ENCODE assay signal across 8 cellular contexts in genomic region chr16:18181028-18181427, GRCh38.
DNase-seq lines count a peak whose midpoint lies in the region; ATAC-seq, FAIRE-seq and TF ChIP-seq lines count a peak whose summit lies in the region.
"Not testable (repeated sequence)": the region's sequence is repeated elsewhere in the genome, so short reads cannot be mapped to it uniquely, and the experiment has no call there.

No MANE protein-coding gene starts in this region.

- DNase-seq in GM19239 (ENCODE audit: insufficient read length, low spot score); activated CD4-positive, alpha-beta T cell treated with anti-CD3 and anti-CD28 coated beads for 36 hours; GM12878 (ENCODE audit: low read depth, low spot score); foreskin keratinocyte; mesothelial cell of epicardium (ENCODE audit: low spot score in 2 of 2, unreplicated experiment in 2 of 2); stimulated activated effector memory CD8-positive, alpha-beta T cell treated with anti-CD3 and anti-CD28 coated beads, Interleukin-12 subunit alpha, Interleukin-12 subunit beta, amount 100 ng/mL, for 72 hours (ENCODE audit: low spot score in 2 of 2): not testable (repeated sequence)

- H3K9ac ChIP-seq in KMS-11; GM12878 (ENCODE audit: control insufficient read depth, insufficient read depth, low read length): not testable (repeated sequence)

- H4K20me1 ChIP-seq in KMS-11 (ENCODE audit: insufficient read depth); GM12878 (ENCODE audit: control insufficient read depth, insufficient read depth): not testable (repeated sequence)

- H3K4me2 ChIP-seq in KMS-11; GM12878 (ENCODE audit: control insufficient read depth, insufficient read depth): not testable (repeated sequence)

- WGBS in GM12878 (ENCODE audit: insufficient coverage, insufficient replicate concordance, low lambda C conversion rate, missing lambda C conversion rate): 4% methylated on average over 2 of the region's 6 CpGs

- TF ChIP-seq CTCF in KMS-11 (conservative IDR thresholded peaks at IDR 0.05; ENCODE audit: low read depth, low read length): 0 out of 2 replicates have a peak, but pooled peaks have one; percentile 37
- TF ChIP-seq CTCF in GM12878 (IDR thresholded peaks at IDR 0.05 in 2 of 3, conservative IDR thresholded peaks at IDR 0.05 in 1 of 3; ENCODE audit: control insufficient read depth in 2 of 3, extremely low read depth in 1 of 3, insufficient read depth in 1 of 3, low read depth in 3 of 3, low read length in 3 of 3); foreskin keratinocyte (conservative IDR thresholded peaks at IDR 0.05): not testable (repeated sequence)
- peak; percentile 24 for TF ChIP-seq CTCF in mesothelial cell of epicardium (IDR thresholded peaks at IDR 0.05; ENCODE audit: unreplicated experiment)

- not testable (repeated sequence) for H3K27ac ChIP-seq in KMS-11; GM12878 (ENCODE audit: control insufficient read depth, insufficient read depth); foreskin keratinocyte

- H3K27me3 Mint-ChIP-seq in activated CD4-positive, alpha-beta T cell treated with anti-CD3 and anti-CD28 coated beads for 36 hours; mesothelial cell of epicardium (ENCODE audit: low read depth): not testable (repeated sequence)

- not testable (repeated sequence) for TF ChIP-seq EP300 in GM12878 (IDR thresholded peaks at IDR 0.05; ENCODE audit: borderline replicate concordance in 1 of 2, control insufficient read depth in 1 of 2, low read depth in 2 of 2, low read length in 2 of 2)

- not testable (repeated sequence) for H3K9me3 Mint-ChIP-seq in activated CD4-positive, alpha-beta T cell treated with anti-CD3 and anti-CD28 coated beads for 36 hours (ENCODE audit: low read depth); mesothelial cell of epicardium; stimulated activated effector memory CD8-positive, alpha-beta T cell treated with anti-CD3 and anti-CD28 coated beads, Interleukin-12 subunit alpha, Interleukin-12 subunit beta, amount 100 ng/mL, for 72 hours

- intact Hi-C loops in activated CD4-positive, alpha-beta T cell treated with anti-CD3 and anti-CD28 coated beads for 36 hours (cut with DNase I, micrococcal nuclease); GM12878 (cut with micrococcal nuclease; ENCODE audit: unreplicated experiment): not testable (repeated sequence)

- not testable (repeated sequence) for TF ChIP-seq RAD21 in GM12878 (IDR thresholded peaks at IDR 0.05; ENCODE audit: insufficient read depth, low read depth, low read length)

- not testable (repeated sequence) for H3K4me1 ChIP-seq in KMS-11 (ENCODE audit: low read depth, poor library complexity, severe bottlenecking); GM12878 (ENCODE audit: control insufficient read depth, insufficient read depth, low read length); foreskin keratinocyte

- H3K4me3 Mint-ChIP-seq in activated CD4-positive, alpha-beta T cell treated with anti-CD3 and anti-CD28 coated beads for 36 hours; mesothelial cell of epicardium; stimulated activated effector memory CD8-positive, alpha-beta T cell treated with anti-CD3 and anti-CD28 coated beads, Interleukin-12 subunit alpha, Interleukin-12 subunit beta, amount 100 ng/mL, for 72 hours: not testable (repeated sequence)

- not testable (repeated sequence) for H3K36me3 Mint-ChIP-seq in activated CD4-positive, alpha-beta T cell treated with anti-CD3 and anti-CD28 coated beads for 36 hours (ENCODE audit: low read depth); mesothelial cell of epicardium; stimulated activated effector memory CD8-positive, alpha-beta T cell treated with anti-CD3 and anti-CD28 coated beads, Interleukin-12 subunit alpha, Interleukin-12 subunit beta, amount 100 ng/mL, for 72 hours

- H3K27me3 ChIP-seq in KMS-11 (ENCODE audit: insufficient read depth, low read depth); GM12878 (replicated peaks in 1 of 2; ENCODE audit: control insufficient read depth in 2 of 2, insufficient read depth in 2 of 2, low read length in 1 of 2); foreskin keratinocyte: not testable (repeated sequence)

- H3K36me3 ChIP-seq in KMS-11 (ENCODE audit: insufficient read depth); GM12878 (ENCODE audit: control insufficient read depth in 2 of 2, insufficient read depth in 2 of 2, low read length in 1 of 2): not testable (repeated sequence)

- not testable (repeated sequence) for BruUV-seq in GM12878 (replicated peaks; lab: Mats Ljungman, UMichigan)

- SMC1A ChIA-PET in GM12878 (lab: Charles Lee; ENCODE audit: uncharacterized antibody, unreplicated experiment): not testable (repeated sequence)

- in situ Hi-C loops in GM12878 (cut with MboI): not testable (repeated sequence)

- FAIRE-seq in A204.1 (lab: Jason Lieb, UNC): peak; percentile 35
- peak; percentile 26 for FAIRE-seq in GM19239 (lab: Jason Lieb, UNC)
- not testable (repeated sequence) for FAIRE-seq in GM12878 (lab: Jason Lieb, UNC)

- TF ChIP-seq POLR2A in GM12878 (IDR thresholded peaks at IDR 0.05; ENCODE audit: low read depth, low read length): not testable (repeated sequence)

- ATAC-seq in activated CD4-positive, alpha-beta T cell treated with anti-CD3 and anti-CD28 coated beads for 36 hours: peak; percentile 58
- ATAC-seq in GM12878 (peak; percentile 89), foreskin keratinocyte (peak; percentile 52)
- peak; percentile 70 for ATAC-seq in stimulated activated effector memory CD8-positive, alpha-beta T cell treated with anti-CD3 and anti-CD28 coated beads, Interleukin-12 subunit alpha, Interleukin-12 subunit beta, amount 100 ng/mL, for 72 hours

- not testable (repeated sequence) for H3K4me1 Mint-ChIP-seq in activated CD4-positive, alpha-beta T cell treated with anti-CD3 and anti-CD28 coated beads for 36 hours; mesothelial cell of epicardium; stimulated activated effector memory CD8-positive, alpha-beta T cell treated with anti-CD3 and anti-CD28 coated beads, Interleukin-12 subunit alpha, Interleukin-12 subunit beta, amount 100 ng/mL, for 72 hours

- POLR2A ChIA-PET in activated CD4-positive, alpha-beta T cell treated with anti-CD3 and anti-CD28 coated beads for 36 hours (lab: Charles Lee); GM12878 (lab: Charles Lee): not testable (repeated sequence)

- H3K9me3 ChIP-seq in GM12878 (replicated peaks; ENCODE audit: control insufficient read depth, insufficient read depth, low read length): not testable (repeated sequence)

- H3K79me2 ChIP-seq in KMS-11 (ENCODE audit: insufficient read depth, low read depth); GM12878 (ENCODE audit: control insufficient read depth, insufficient read depth, low read length): not testable (repeated sequence)

- RAD21 ChIA-PET in GM12878 (lab: Charles Lee; ENCODE audit: unreplicated experiment): not testable (repeated sequence)

- not testable (repeated sequence) for H3K27ac Mint-ChIP-seq in activated CD4-positive, alpha-beta T cell treated with anti-CD3 and anti-CD28 coated beads for 36 hours; mesothelial cell of epicardium; stimulated activated effector memory CD8-positive, alpha-beta T cell treated with anti-CD3 and anti-CD28 coated beads, Interleukin-12 subunit alpha, Interleukin-12 subunit beta, amount 100 ng/mL, for 72 hours

- not testable (repeated sequence) for H3K4me3 ChIP-seq in KMS-11 (IDR thresholded peaks at IDR 0.05; ENCODE audit: insufficient read depth, low read depth, low read length); GM12878

- CTCF ChIA-PET in activated CD4-positive, alpha-beta T cell treated with anti-CD3 and anti-CD28 coated beads for 36 hours (lab: Charles Lee); GM12878 (lab: Yijun Ruan, JAX): not testable (repeated sequence)

- H2AFZ ChIP-seq in KMS-11 (ENCODE audit: low read depth); GM12878 (ENCODE audit: control insufficient read depth, low read depth, low read length): not testable (repeated sequence)
